8 cellular contexts compared by ENCODE assay signal in the genomic region with DNA sequence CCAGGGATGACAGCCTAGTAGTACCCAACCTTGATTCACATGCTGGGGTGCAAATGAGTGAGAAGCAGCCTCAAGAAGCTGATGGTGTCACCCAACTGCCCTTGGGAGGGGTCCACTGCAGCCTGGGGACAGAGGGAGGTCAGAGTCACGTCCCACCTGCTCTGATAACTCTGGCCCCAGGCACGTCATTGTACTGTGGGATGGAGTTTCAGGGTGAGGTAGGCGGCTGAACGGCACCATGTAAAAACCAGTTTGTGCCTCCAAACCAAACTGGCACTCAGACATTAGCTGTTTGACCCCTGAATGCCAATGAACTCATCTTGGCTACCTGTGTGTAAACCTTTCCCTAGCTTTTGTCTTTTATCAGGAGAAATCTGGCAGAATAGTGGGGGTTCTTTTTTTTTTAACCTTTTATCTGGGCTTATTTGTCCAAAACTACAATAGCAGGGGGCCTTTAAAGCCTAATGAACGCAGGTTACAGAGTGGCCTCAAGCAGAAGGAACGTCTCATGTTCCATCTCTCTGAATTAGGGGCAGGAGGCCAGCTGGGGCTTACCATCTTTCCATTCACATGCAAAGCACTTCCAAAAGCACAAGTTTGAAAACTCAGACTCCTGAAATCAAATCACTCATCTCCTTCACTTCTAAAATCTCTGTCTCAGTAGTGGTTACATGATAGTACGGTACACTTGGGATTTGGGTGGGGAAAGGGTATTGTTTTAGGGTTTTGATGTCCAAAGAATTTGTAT.
DNase-seq lines count a peak whose midpoint lies in the region; ATAC-seq and TF ChIP-seq lines count a peak whose summit lies in the region.

No MANE protein-coding gene starts in this region.

- no peaks in the 10 kb centered on the region for H3K9me3 Mint-ChIP-seq in CD8-positive, alpha-beta T cell

- ATAC-seq in CD8-positive, alpha-beta T cell: no peak
- ATAC-seq in GM21619 (IDR thresholded peaks at IDR 0.05; ENCODE audit: unreplicated experiment): peak; percentile 22

- CTCF ChIA-PET in CD8-positive, alpha-beta T cell (lab: Charles Lee): interaction anchor here (1.3 kb wide), 1 partner anchor 9 kb away, joined by 3 read pairs; no protein-coding TSS in a partner anchor

- H3K4me3 Mint-ChIP-seq in CD8-positive, alpha-beta T cell: peak overlapping the region; percentile 4

- H3K27me3 Mint-ChIP-seq in CD8-positive, alpha-beta T cell (ENCODE audit: low read depth): no peaks in the 10 kb centered on the region

- H3K4me1 ChIP-seq in CD8-positive, alpha-beta T cell (ENCODE audit: insufficient read depth, low read length): peaks cover 47% of the 10 kb centered on the region
- peaks cover 67% of the 10 kb centered on the region for H3K4me1 ChIP-seq in MM.1S (ENCODE audit: low read length)
- peaks cover 30 to 52% (median 39%) of the 10 kb centered on the region in 3 donors for H3K4me1 ChIP-seq in esophagus squamous epithelium
- peaks cover 42% of the 10 kb centered on the region for H3K4me1 ChIP-seq in suprapubic skin

- H3F3A ChIP-seq in MM.1S (ENCODE audit: insufficient read depth, low read length): peaks cover 53% of the 10 kb centered on the region

- peaks cover 48% of the 10 kb centered on the region for H3K36me3 Mint-ChIP-seq in CD8-positive, alpha-beta T cell

- peak overlapping the region; percentile 88 for H3K9ac ChIP-seq in MM.1S (ENCODE audit: low read length)

- no peak overlapping the region for H2AFZ ChIP-seq in MM.1S (ENCODE audit: low read length)

- H3K79me2 ChIP-seq in MM.1S (ENCODE audit: low read length): peaks cover 40% of the 10 kb centered on the region

- no peak for DNase-seq in CD8-positive, alpha-beta T cell
- DNase-seq in MM.1S (peak; percentile 81), esophagus squamous epithelium (lab: John Stamatoyannopoulos, UW) (no peak), suprapubic skin (ENCODE audit: low spot score in 2 of 2) (no peak), NCI-H1105 treated with DMSO at 0.1 percent for 48 hours (lab: John Stamatoyannopoulos, UW) (no peak), NCI-H2227 (lab: John Stamatoyannopoulos, UW; ENCODE audit: unreplicated experiment) (no peak), NCI-H510A treated with DMSO at 0.1 percent for 48 hours (lab: John Stamatoyannopoulos, UW) (no peak)

- H3K36me3 ChIP-seq in CD8-positive, alpha-beta T cell (ENCODE audit: insufficient read depth, low read length): peaks cover 18% of the 10 kb centered on the region
- H3K36me3 ChIP-seq in MM.1S (replicated peaks; ENCODE audit: insufficient read depth, low read length) (peaks cover 29% of the 10 kb centered on the region), esophagus squamous epithelium (peaks cover 0 to 37% (median 15%) of the 10 kb centered on the region in 3 donors), suprapubic skin (peaks cover 31% of the 10 kb centered on the region)

- no peaks in the 10 kb centered on the region for H3K27me3 ChIP-seq in CD8-positive, alpha-beta T cell (ENCODE audit: insufficient read depth, low read length)
- H3K27me3 ChIP-seq in MM.1S (replicated peaks; ENCODE audit: insufficient read depth, low read length) (no peaks in the 10 kb centered on the region), esophagus squamous epithelium (no peaks in the 10 kb centered on the region), suprapubic skin (no peaks in the 10 kb centered on the region)

- POLR2A ChIA-PET in CD8-positive, alpha-beta T cell (lab: Charles Lee): no interaction called here

- no peak overlapping the region for H3K4me3 ChIP-seq in CD8-positive, alpha-beta T cell (ENCODE audit: low read depth, low read length)
- peak overlapping the region; percentile 38 for H3K4me3 ChIP-seq in MM.1S (ENCODE audit: low read length)
- peak overlapping the region in 2 of 4 donors; percentile 31 to 56 for H3K4me3 ChIP-seq in esophagus squamous epithelium
- H3K4me3 ChIP-seq in suprapubic skin: no peak overlapping the region

- intact Hi-C loops in CD8-positive, alpha-beta T cell (cut with DNase I, micrococcal nuclease): loop anchor here (10.0 kb wide), 1 partner anchor 120 kb away; no protein-coding TSS in a partner anchor
- intact Hi-C loops in esophagus squamous epithelium (cut with DNase I): no loop called here

- no peaks in the 10 kb centered on the region for H4K20me1 ChIP-seq in MM.1S (ENCODE audit: insufficient read depth, low read length)

- no peaks in the 10 kb centered on the region for H3K9me2 ChIP-seq in MM.1S (replicated peaks; ENCODE audit: insufficient read depth, low read length)

- TF ChIP-seq POLR2A in esophagus squamous epithelium (IDR thresholded peaks at IDR 0.05) (no peak), suprapubic skin (IDR thresholded peaks at IDR 0.05) (no peak)

- H3K27ac ChIP-seq in CD8-positive, alpha-beta T cell (ENCODE audit: low read depth, low read length): no peak overlapping the region
- H3K27ac ChIP-seq in MM.1S (ENCODE audit: low read length): peak overlapping the region; percentile 99
- peak overlapping the region; percentile 70 to 94 (median 85) for H3K27ac ChIP-seq in esophagus squamous epithelium
- peak overlapping the region; percentile 82 for H3K27ac ChIP-seq in suprapubic skin

- no peaks in the 10 kb centered on the region for H3K9me3 ChIP-seq in CD8-positive, alpha-beta T cell (ENCODE audit: low read length)
- H3K9me3 ChIP-seq in MM.1S (replicated peaks; ENCODE audit: insufficient read depth, low read length) (no peaks in the 10 kb centered on the region), esophagus squamous epithelium (no peaks in the 10 kb centered on the region), suprapubic skin (no peaks in the 10 kb centered on the region)

- no peak for TF ChIP-seq CTCF in CD8-positive, alpha-beta T cell (IDR thresholded peaks at IDR 0.05)
- TF ChIP-seq CTCF in MM.1S (IDR thresholded peaks at IDR 0.05; ENCODE audit: low read length) (no peak), esophagus squamous epithelium (IDR thresholded peaks at IDR 0.05) (no peak), suprapubic skin (IDR thresholded peaks at IDR 0.05) (no peak)

- TF ChIP-seq EP300 in suprapubic skin (IDR thresholded peaks at IDR 0.05): no peak

- peak overlapping the region; percentile 37 for H3K27ac Mint-ChIP-seq in CD8-positive, alpha-beta T cell

- H3K4me2 ChIP-seq in MM.1S (ENCODE audit: low read depth, low read length): peak overlapping the region; percentile 95

- 33 to 48% methylated on average over 4 to 7 of the region's 7 CpGs for WGBS in esophagus squamous epithelium, 2 donors
- WGBS in suprapubic skin: 62% methylated on average over 7 of the region's 7 CpGs

- peaks cover 58% of the 10 kb centered on the region for H3K4me1 Mint-ChIP-seq in CD8-positive, alpha-beta T cell (ENCODE audit: low read depth)
